Comparison of ENCODE assay signal across 10 cellular contexts in genomic region chr10:71068811-71069411, GRCh38.
DNase-seq lines count a peak whose midpoint lies in the region; ATAC-seq and TF ChIP-seq lines count a peak whose summit lies in the region.
"Had no signal": no experiment of that assay in that cellular context is flagged by ENCODE, and none has a peak within 500 bp of the region (broad histone marks: within the 10 kb centered on the region; RNA-seq: fewer than 3 reads in every experiment).

No MANE protein-coding gene starts in this region.

- H3K27me3 Mint-ChIP-seq in activated CD8-positive, alpha-beta T cell treated with anti-CD3 and anti-CD28 coated beads, Interleukin-2, amount 10 ng/mL, durations not matched to agents 7 days and 5 days (ENCODE audit: low read depth), result no peaks in the 10 kb centered on the region
- H3K27me3 Mint-ChIP-seq: activated naive CD8-positive, alpha-beta T cell treated with anti-CD3 and anti-CD28 coated beads, Interleukin-2, amount 10 ng/mL, durations not matched to agents 7 days and 5 days had no signal

- DNase-seq in GOT3 (lab: John Stamatoyannopoulos, UW) (peak; percentile 12), anterior cingulate cortex (lab: John Stamatoyannopoulos, UW) (peak in 37 of 58 donors; percentile 9 to 73 (median 30)), cardiac muscle cell (ENCODE audit: low read depth in 1 of 2, low spot score in 1 of 2) (peak in 1 of 2 donors; percentile 25), MM.1S (no peak), T1000 (lab: John Stamatoyannopoulos, UW) (no peak)
- DNase-seq in activated CD8-positive, alpha-beta T cell treated with anti-CD3 and anti-CD28 coated beads, Interleukin-2, amount 10 ng/mL, durations not matched to agents 7 days and 5 days, result no peak
- DNase-seq: activated naive CD8-positive, alpha-beta T cell treated with anti-CD3 and anti-CD28 coated beads, Interleukin-2, amount 10 ng/mL, durations not matched to agents 7 days and 5 days; nephron progenitor cell had no signal

- H3K4me3 Mint-ChIP-seq in activated CD8-positive, alpha-beta T cell treated with anti-CD3 and anti-CD28 coated beads, Interleukin-2, amount 10 ng/mL, durations not matched to agents 7 days and 5 days, result no peak overlapping the region
- H3K4me3 Mint-ChIP-seq: activated naive CD8-positive, alpha-beta T cell treated with anti-CD3 and anti-CD28 coated beads, Interleukin-2, amount 10 ng/mL, durations not matched to agents 7 days and 5 days; nephron progenitor cell had no signal

- POLR2A ChIA-PET in activated CD8-positive, alpha-beta T cell treated with anti-CD3 and anti-CD28 coated beads, Interleukin-2, amount 10 ng/mL, durations not matched to agents 7 days and 5 days (lab: Charles Lee), result no interaction called here

- H3K27me3 ChIP-seq in cardiac muscle cell, result no peaks in the 10 kb centered on the region
- peaks cover 0 to 2% (median 0%) of the 10 kb centered on the region in 3 donors for H3K27me3 ChIP-seq in skeletal muscle tissue (ENCODE audit: control insufficient read depth in 3 of 3, insufficient read depth in 3 of 3, low read length in 3 of 3)
- peaks cover 38% of the 10 kb centered on the region for H3K27me3 ChIP-seq in MM.1S (replicated peaks; ENCODE audit: insufficient read depth, low read length)

- H3K36me3 ChIP-seq in cardiac muscle cell (no peaks in the 10 kb centered on the region), skeletal muscle tissue (ENCODE audit: control insufficient read depth in 3 of 3, insufficient read depth in 3 of 3, low read length in 3 of 3) (no peaks in the 10 kb centered on the region), MM.1S (replicated peaks; ENCODE audit: insufficient read depth, low read length) (no peaks in the 10 kb centered on the region)

- H3K9me3 ChIP-seq in cardiac muscle cell (ENCODE audit: low read depth) (no peaks in the 10 kb centered on the region), skeletal muscle tissue (ENCODE audit: control insufficient read depth in 3 of 3, low read length in 3 of 3) (no peaks in the 10 kb centered on the region), MM.1S (replicated peaks; ENCODE audit: insufficient read depth, low read length) (no peaks in the 10 kb centered on the region)

- H2AFZ ChIP-seq in MM.1S (ENCODE audit: low read length), result no peak overlapping the region

- H3K4me1 Mint-ChIP-seq in activated CD8-positive, alpha-beta T cell treated with anti-CD3 and anti-CD28 coated beads, Interleukin-2, amount 10 ng/mL, durations not matched to agents 7 days and 5 days (ENCODE audit: low read depth), result no peaks in the 10 kb centered on the region
- H3K4me1 Mint-ChIP-seq: activated naive CD8-positive, alpha-beta T cell treated with anti-CD3 and anti-CD28 coated beads, Interleukin-2, amount 10 ng/mL, durations not matched to agents 7 days and 5 days had no signal

- H3K9me3 Mint-ChIP-seq in activated CD8-positive, alpha-beta T cell treated with anti-CD3 and anti-CD28 coated beads, Interleukin-2, amount 10 ng/mL, durations not matched to agents 7 days and 5 days (ENCODE audit: insufficient read depth), result no peaks in the 10 kb centered on the region
- H3K9me3 Mint-ChIP-seq: activated naive CD8-positive, alpha-beta T cell treated with anti-CD3 and anti-CD28 coated beads, Interleukin-2, amount 10 ng/mL, durations not matched to agents 7 days and 5 days; nephron progenitor cell had no signal

- H3K36me3 Mint-ChIP-seq in activated CD8-positive, alpha-beta T cell treated with anti-CD3 and anti-CD28 coated beads, Interleukin-2, amount 10 ng/mL, durations not matched to agents 7 days and 5 days (ENCODE audit: low read depth), result no peaks in the 10 kb centered on the region
- H3K36me3 Mint-ChIP-seq: activated naive CD8-positive, alpha-beta T cell treated with anti-CD3 and anti-CD28 coated beads, Interleukin-2, amount 10 ng/mL, durations not matched to agents 7 days and 5 days had no signal

- no peaks in the 10 kb centered on the region for H4K20me1 ChIP-seq in MM.1S (ENCODE audit: insufficient read depth, low read length)

- CTCF ChIA-PET in activated CD8-positive, alpha-beta T cell treated with anti-CD3 and anti-CD28 coated beads, Interleukin-2, amount 10 ng/mL, durations not matched to agents 7 days and 5 days (lab: Charles Lee), result no interaction called here

- H3K9ac ChIP-seq in skeletal muscle tissue (ENCODE audit: low read depth in 1 of 3, low read length in 3 of 3) (peak overlapping the region in 2 of 3 donors; percentile 5 to 62), MM.1S (ENCODE audit: low read length) (no peak overlapping the region)

- no peak overlapping the region for H3K4me3 ChIP-seq in cardiac muscle cell
- H3K4me3 ChIP-seq in skeletal muscle tissue (ENCODE audit: low read length in 3 of 3), result no peak overlapping the region
- H3K4me3 ChIP-seq in MM.1S (ENCODE audit: low read length), result no peak overlapping the region

- H3K4me2 ChIP-seq in MM.1S (ENCODE audit: low read depth, low read length), result no peak overlapping the region

- no peaks in the 10 kb centered on the region for H3K79me2 ChIP-seq in MM.1S (ENCODE audit: low read length)

- ATAC-seq in activated CD8-positive, alpha-beta T cell treated with anti-CD3 and anti-CD28 coated beads, Interleukin-2, amount 10 ng/mL, durations not matched to agents 7 days and 5 days, result no peak
- no peak for ATAC-seq in HG03139 (IDR thresholded peaks at IDR 0.05; ENCODE audit: unreplicated experiment)

- H3K4me1 ChIP-seq in cardiac muscle cell (ENCODE audit: low read depth) (peaks cover 29% of the 10 kb centered on the region), skeletal muscle tissue (ENCODE audit: control insufficient read depth in 3 of 3, insufficient read depth in 3 of 3, low read length in 3 of 3) (peaks cover 12 to 28% (median 24%) of the 10 kb centered on the region in 3 donors), MM.1S (ENCODE audit: low read length) (no peaks in the 10 kb centered on the region)

- peak overlapping the region; percentile 45 for H3K27ac ChIP-seq in cardiac muscle cell
- peak overlapping the region; percentile 36 for H3K27ac ChIP-seq in skeletal muscle tissue (ENCODE audit: low read depth, low read length)
- H3K27ac ChIP-seq in MM.1S (ENCODE audit: low read length), result no peak overlapping the region

- no peak for TF ChIP-seq CTCF in cardiac muscle cell (IDR thresholded peaks at IDR 0.05; ENCODE audit: low read depth, low read length)
- no peak for TF ChIP-seq CTCF in MM.1S (IDR thresholded peaks at IDR 0.05; ENCODE audit: low read length)

- H3K9me2 ChIP-seq in MM.1S (replicated peaks; ENCODE audit: insufficient read depth, low read length), result no peaks in the 10 kb centered on the region

- no peaks in the 10 kb centered on the region for H3F3A ChIP-seq in MM.1S (ENCODE audit: insufficient read depth, low read length)

- no peak overlapping the region for H3K27ac Mint-ChIP-seq in activated CD8-positive, alpha-beta T cell treated with anti-CD3 and anti-CD28 coated beads, Interleukin-2, amount 10 ng/mL, durations not matched to agents 7 days and 5 days
- H3K27ac Mint-ChIP-seq: activated naive CD8-positive, alpha-beta T cell treated with anti-CD3 and anti-CD28 coated beads, Interleukin-2, amount 10 ng/mL, durations not matched to agents 7 days and 5 days; nephron progenitor cell had no signal

Comparison
In these comparisons a context has a peak if more than half of its experiments do, and no peak if none do; other contexts are left out.
1. DNase-seq: peak in GOT3 (single experiment) and anterior cingulate cortex (37 of 58); none in activated CD8-positive, alpha-beta T cell treated with anti-CD3 and anti-CD28 coated beads, Interleukin-2, amount 10 ng/mL, durations not matched to agents 7 days and 5 days (single experiment), MM.1S (single experiment) and T1000 (single experiment).